1 cellular context compared by ENCODE assay signal in genomic region chr6:3133515-3133914, GRCh38.
TF ChIP-seq lines count a peak whose summit lies in the region.

No MANE protein-coding gene starts in this region.

TF ChIP-seq in K562, 482 proteins besides CTCF, POLR2A, EP300 and RAD21 (continued from another document):
- TF ChIP-seq, protein P1, sequence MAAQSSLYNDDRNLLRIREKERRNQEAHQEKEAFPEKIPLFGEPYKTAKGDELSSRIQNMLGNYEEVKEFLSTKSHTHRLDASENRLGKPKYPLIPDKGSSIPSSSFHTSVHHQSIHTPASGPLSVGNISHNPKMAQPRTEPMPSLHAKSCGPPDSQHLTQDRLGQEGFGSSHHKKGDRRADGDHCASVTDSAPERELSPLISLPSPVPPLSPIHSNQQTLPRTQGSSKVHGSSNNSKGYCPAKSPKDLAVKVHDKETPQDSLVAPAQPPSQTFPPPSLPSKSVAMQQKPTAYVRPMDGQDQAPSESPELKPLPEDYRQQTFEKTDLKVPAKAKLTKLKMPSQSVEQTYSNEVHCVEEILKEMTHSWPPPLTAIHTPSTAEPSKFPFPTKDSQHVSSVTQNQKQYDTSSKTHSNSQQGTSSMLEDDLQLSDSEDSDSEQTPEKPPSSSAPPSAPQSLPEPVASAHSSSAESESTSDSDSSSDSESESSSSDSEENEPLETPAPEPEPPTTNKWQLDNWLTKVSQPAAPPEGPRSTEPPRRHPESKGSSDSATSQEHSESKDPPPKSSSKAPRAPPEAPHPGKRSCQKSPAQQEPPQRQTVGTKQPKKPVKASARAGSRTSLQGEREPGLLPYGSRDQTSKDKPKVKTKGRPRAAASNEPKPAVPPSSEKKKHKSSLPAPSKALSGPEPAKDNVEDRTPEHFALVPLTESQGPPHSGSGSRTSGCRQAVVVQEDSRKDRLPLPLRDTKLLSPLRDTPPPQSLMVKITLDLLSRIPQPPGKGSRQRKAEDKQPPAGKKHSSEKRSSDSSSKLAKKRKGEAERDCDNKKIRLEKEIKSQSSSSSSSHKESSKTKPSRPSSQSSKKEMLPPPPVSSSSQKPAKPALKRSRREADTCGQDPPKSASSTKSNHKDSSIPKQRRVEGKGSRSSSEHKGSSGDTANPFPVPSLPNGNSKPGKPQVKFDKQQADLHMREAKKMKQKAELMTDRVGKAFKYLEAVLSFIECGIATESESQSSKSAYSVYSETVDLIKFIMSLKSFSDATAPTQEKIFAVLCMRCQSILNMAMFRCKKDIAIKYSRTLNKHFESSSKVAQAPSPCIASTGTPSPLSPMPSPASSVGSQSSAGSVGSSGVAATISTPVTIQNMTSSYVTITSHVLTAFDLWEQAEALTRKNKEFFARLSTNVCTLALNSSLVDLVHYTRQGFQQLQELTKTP (IDR thresholded peaks at IDR 0.05; ENCODE audit: low read depth in 1 of 2, partially characterized antibody in 2 of 2), result no peak
- TF ChIP-seq SIN3B (IDR thresholded peaks at IDR 0.05; ENCODE audit: low read depth) (no peak), NUFIP1 (IDR thresholded peaks at IDR 0.05; ENCODE audit: partially characterized antibody) (no peak), ZNF165 (CRISPR knock-in tag; IDR thresholded peaks at IDR 0.05; ENCODE audit: borderline replicate concordance) (no peak), ZBTB5 (IDR thresholded peaks at IDR 0.05) (no peak), ILK (tag; IDR thresholded peaks at IDR 0.05; ENCODE audit: borderline replicate concordance, low read depth) (no peak), FOS (IDR thresholded peaks at IDR 0.05; ENCODE audit: extremely low read depth, insufficient read length) (no peak), POLR2AphosphoS2 (IDR thresholded peaks at IDR 0.05; ENCODE audit: low read length) (no peak), ZNF282 (CRISPR knock-in tag; IDR thresholded peaks at IDR 0.05) (no peak), ZNF449 (CRISPR knock-in tag; IDR thresholded peaks at IDR 0.05) (no peak), MCM3 (IDR thresholded peaks at IDR 0.05) (no peak), CREB3L1 (IDR thresholded peaks at IDR 0.05; ENCODE audit: borderline replicate concordance, low read depth) (no peak)
TF ChIP-seq in K562: peak in this region for 0.
